In the genomic region with DNA sequence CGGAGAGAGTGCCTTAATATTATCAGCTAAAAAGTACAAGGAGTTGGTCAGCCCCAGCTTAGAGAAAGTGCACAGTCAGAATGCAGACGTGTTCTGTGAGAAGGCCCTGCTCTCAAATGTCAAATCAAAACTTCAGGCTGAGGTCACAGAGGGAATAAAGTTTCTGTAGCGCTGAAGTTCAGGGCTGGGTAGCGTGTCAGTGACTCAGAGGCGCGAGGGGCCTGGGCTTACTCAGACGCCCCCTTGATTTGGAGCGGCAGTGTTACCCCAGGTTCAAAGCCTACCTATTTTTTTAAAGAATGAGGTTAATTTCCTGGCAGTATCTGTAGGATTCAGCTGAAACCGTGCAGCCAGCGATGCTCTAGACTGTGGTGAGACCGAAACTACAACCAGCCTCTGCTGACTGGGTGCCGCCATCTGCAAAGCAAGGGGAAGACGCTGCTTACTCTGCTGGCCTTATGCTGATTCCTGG, we compare ENCODE assay signal across 14 cellular contexts. TPM values are rescaled to one million over a fixed set of nuclear protein-coding genes. Genes with fewer than 3 reads are reported as not detected.
DNase-seq lines count a peak whose midpoint lies in the region; ATAC-seq and TF ChIP-seq lines count a peak whose summit lies in the region.
"Had no signal": no experiment of that assay in that cellular context is flagged by ENCODE, and none has a peak within 500 bp of the region (broad histone marks: within the 10 kb centered on the region; RNA-seq: fewer than 3 reads in every experiment).

No MANE protein-coding gene starts in this region.

- ATAC-seq in HG03442 (IDR thresholded peaks at IDR 0.05; ENCODE audit: unreplicated experiment), result no peak
- ATAC-seq: Panc1 had no signal

- H3K27me3 Mint-ChIP-seq in activated CD4-positive, alpha-beta T cell treated with anti-CD3 and anti-CD28 coated beads, Interleukin-2, amount 10 ng/mL, durations not matched to agents 7 days and 5 days, result no peaks in the 10 kb centered on the region
- no peaks in the 10 kb centered on the region for H3K27me3 Mint-ChIP-seq in activated CD4-positive, alpha-beta memory T cell treated with anti-CD3 and anti-CD28 coated beads, Interleukin-2, amount 10 ng/mL, durations not matched to agents 7 days and 5 days
- H3K27me3 Mint-ChIP-seq: brain, type B pancreatic cell had no signal

- peak overlapping the region; percentile 36 for H3K27ac Mint-ChIP-seq in activated CD4-positive, alpha-beta T cell treated with anti-CD3 and anti-CD28 coated beads, Interleukin-2, amount 10 ng/mL, durations not matched to agents 7 days and 5 days
- peak overlapping the region; percentile 57 for H3K27ac Mint-ChIP-seq in activated CD4-positive, alpha-beta memory T cell treated with anti-CD3 and anti-CD28 coated beads, Interleukin-2, amount 10 ng/mL, durations not matched to agents 7 days and 5 days
- H3K27ac Mint-ChIP-seq: type B pancreatic cell had no signal

- H3K4me3 ChIP-seq in brain microvascular endothelial cell (ENCODE audit: low read depth, low read length), result no peak overlapping the region

- no peaks in the 10 kb centered on the region for H3K27me3 ChIP-seq in brain microvascular endothelial cell (replicated peaks)

- no peak for TF ChIP-seq CTCF in GM20000 (IDR thresholded peaks at IDR 0.05; ENCODE audit: extremely low read depth, missing control alignments)
- no peak for TF ChIP-seq CTCF in brain microvascular endothelial cell (IDR thresholded peaks at IDR 0.05; ENCODE audit: low read depth, low read length, missing control alignments)

- CTCF ChIA-PET in activated CD4-positive, alpha-beta T cell treated with anti-CD3 and anti-CD28 coated beads, Interleukin-2, amount 10 ng/mL, durations not matched to agents 7 days and 5 days (lab: Charles Lee), result interaction anchor here (0.7 to 2.1 kb wide), 5 partner anchors 9 to 50 kb away, joined by 3 to 9 read pairs (median 3); a partner anchor contains a TSS
- CTCF ChIA-PET in activated CD4-positive, alpha-beta memory T cell treated with anti-CD3 and anti-CD28 coated beads, Interleukin-2, amount 10 ng/mL, durations not matched to agents 7 days and 5 days (lab: Charles Lee), result interaction anchor here (1.0 to 1.5 kb wide), 6 partner anchors 11 to 29 kb away, joined by 3 to 8 read pairs (median 5); a partner anchor contains a TSS

- in situ Hi-C loops in brain microvascular endothelial cell (cut with HindIII; ENCODE audit: low pct_ligation_motif_present, low sequenced_read_pairs), result no loop called here

- H3K9me3 Mint-ChIP-seq in activated CD4-positive, alpha-beta T cell treated with anti-CD3 and anti-CD28 coated beads, Interleukin-2, amount 10 ng/mL, durations not matched to agents 7 days and 5 days, result no peaks in the 10 kb centered on the region
- H3K9me3 Mint-ChIP-seq in activated CD4-positive, alpha-beta memory T cell treated with anti-CD3 and anti-CD28 coated beads, Interleukin-2, amount 10 ng/mL, durations not matched to agents 7 days and 5 days, result no peaks in the 10 kb centered on the region
- H3K9me3 Mint-ChIP-seq: type B pancreatic cell had no signal

- H3K4me3 Mint-ChIP-seq in activated CD4-positive, alpha-beta T cell treated with anti-CD3 and anti-CD28 coated beads, Interleukin-2, amount 10 ng/mL, durations not matched to agents 7 days and 5 days, result no peak overlapping the region
- no peak overlapping the region for H3K4me3 Mint-ChIP-seq in activated CD4-positive, alpha-beta memory T cell treated with anti-CD3 and anti-CD28 coated beads, Interleukin-2, amount 10 ng/mL, durations not matched to agents 7 days and 5 days
- H3K4me3 Mint-ChIP-seq: type B pancreatic cell had no signal

- H3K27ac ChIP-seq in brain microvascular endothelial cell, result no peak overlapping the region

- peaks cover 14% of the 10 kb centered on the region for H3K36me3 Mint-ChIP-seq in activated CD4-positive, alpha-beta T cell treated with anti-CD3 and anti-CD28 coated beads, Interleukin-2, amount 10 ng/mL, durations not matched to agents 7 days and 5 days (ENCODE audit: low read depth)
- H3K36me3 Mint-ChIP-seq in activated CD4-positive, alpha-beta memory T cell treated with anti-CD3 and anti-CD28 coated beads, Interleukin-2, amount 10 ng/mL, durations not matched to agents 7 days and 5 days (ENCODE audit: low read depth), result peaks cover 32% of the 10 kb centered on the region
- H3K36me3 Mint-ChIP-seq: type B pancreatic cell had no signal

- peaks cover 28% of the 10 kb centered on the region for H3K4me1 Mint-ChIP-seq in activated CD4-positive, alpha-beta T cell treated with anti-CD3 and anti-CD28 coated beads, Interleukin-2, amount 10 ng/mL, durations not matched to agents 7 days and 5 days
- H3K4me1 Mint-ChIP-seq in activated CD4-positive, alpha-beta memory T cell treated with anti-CD3 and anti-CD28 coated beads, Interleukin-2, amount 10 ng/mL, durations not matched to agents 7 days and 5 days, result peaks cover 36% of the 10 kb centered on the region

- peak; percentile 43 for DNase-seq in activated CD4-positive, alpha-beta T cell treated with anti-CD3 and anti-CD28 coated beads, Interleukin-2, amount 10 ng/mL, durations not matched to agents 7 days and 5 days
- no peak for DNase-seq in activated CD4-positive, alpha-beta T cell treated with anti-CD3 and anti-CD28 coated beads, Interleukin-2, amount 50 U/mL, for 4 hours
- DNase-seq in GM20000 (ENCODE audit: low spot score) (peak; percentile 75), brain microvascular endothelial cell (no peak), middle frontal gyrus (ENCODE audit: extremely low spot score, low spot score) (no peak)
- peak; percentile 57 for DNase-seq in activated CD4-positive, alpha-beta memory T cell treated with anti-CD3 and anti-CD28 coated beads, Interleukin-2, amount 10 ng/mL, durations not matched to agents 7 days and 5 days
- peak; percentile 64 to 68 for DNase-seq in stimulated activated CD4-positive, alpha-beta T cell treated with anti-CD3 and anti-CD28 coated beads, Interleukin-2, amount 100 ng/mL, for 24 hours
- DNase-seq: Caco-2, NCI-H1105, NCI-H226 had no signal

- peaks cover 29% of the 10 kb centered on the region for H3K36me3 ChIP-seq in brain microvascular endothelial cell (replicated peaks)

- POLR2A ChIA-PET in activated CD4-positive, alpha-beta T cell treated with anti-CD3 and anti-CD28 coated beads, Interleukin-2, amount 10 ng/mL, durations not matched to agents 7 days and 5 days (lab: Charles Lee), result interaction anchor here (0.7 kb wide), 1 partner anchor 51 kb away, joined by 7 read pairs; no protein-coding TSS in a partner anchor
- POLR2A ChIA-PET in activated CD4-positive, alpha-beta memory T cell treated with anti-CD3 and anti-CD28 coated beads, Interleukin-2, amount 10 ng/mL, durations not matched to agents 7 days and 5 days (lab: Charles Lee), result interaction anchor here (0.8 to 1.8 kb wide), 5 partner anchors 8 to 46 kb away, joined by 3 to 5 read pairs (median 4); a partner anchor contains a TSS

RNA-seq across cellular contexts. Expression of a gene that starts 4.8 kb away (rescaled TPM):
- total RNA-seq in activated CD4-positive, alpha-beta T cell treated with anti-CD3 and anti-CD28 coated beads, Interleukin-2, amount 10 ng/mL, durations not matched to agents 7 days and 5 days, result 10 to 100 TPM; 39.5 to 39.9 TPM
- total RNA-seq in activated CD4-positive, alpha-beta memory T cell treated with anti-CD3 and anti-CD28 coated beads, Interleukin-2, amount 10 ng/mL, durations not matched to agents 7 days and 5 days, result 10 to 100 TPM; 34.0 to 34.8 TPM

RNA-seq across cellular contexts. Expression of a gene that starts 9.1 kb away (rescaled TPM):
- 1 to 10 TPM; 5.0 to 5.7 TPM for total RNA-seq in activated CD4-positive, alpha-beta T cell treated with anti-CD3 and anti-CD28 coated beads, Interleukin-2, amount 10 ng/mL, durations not matched to agents 7 days and 5 days
- 1 to 10 TPM; 8.9 to 9.1 TPM for total RNA-seq in activated CD4-positive, alpha-beta memory T cell treated with anti-CD3 and anti-CD28 coated beads, Interleukin-2, amount 10 ng/mL, durations not matched to agents 7 days and 5 days

RNA-seq across cellular contexts. Expression of a gene that starts 9.8 kb away (rescaled TPM):
- total RNA-seq in activated CD4-positive, alpha-beta T cell treated with anti-CD3 and anti-CD28 coated beads, Interleukin-2, amount 10 ng/mL, durations not matched to agents 7 days and 5 days, result 1 to 10 TPM; 1.6 to 2.3 TPM
- total RNA-seq in activated CD4-positive, alpha-beta memory T cell treated with anti-CD3 and anti-CD28 coated beads, Interleukin-2, amount 10 ng/mL, durations not matched to agents 7 days and 5 days, result 1 to 10 TPM; 1.9 to 2.3 TPM

RNA-seq across cellular contexts. Expression of a gene that starts 15.1 kb away (rescaled TPM):
- total RNA-seq in activated CD4-positive, alpha-beta T cell treated with anti-CD3 and anti-CD28 coated beads, Interleukin-2, amount 10 ng/mL, durations not matched to agents 7 days and 5 days, result 1 to 10 TPM; 5.5 to 8.7 TPM
- 1 to 10 TPM; 8.4 to 9.3 TPM for total RNA-seq in activated CD4-positive, alpha-beta memory T cell treated with anti-CD3 and anti-CD28 coated beads, Interleukin-2, amount 10 ng/mL, durations not matched to agents 7 days and 5 days

RNA-seq across cellular contexts. Expression of a gene that starts 21.1 kb away (rescaled TPM):
- 1 to 10 TPM; 2.5 to 3.0 TPM for total RNA-seq in activated CD4-positive, alpha-beta T cell treated with anti-CD3 and anti-CD28 coated beads, Interleukin-2, amount 10 ng/mL, durations not matched to agents 7 days and 5 days
- total RNA-seq in activated CD4-positive, alpha-beta memory T cell treated with anti-CD3 and anti-CD28 coated beads, Interleukin-2, amount 10 ng/mL, durations not matched to agents 7 days and 5 days, result 1 to 10 TPM; 4.4 to 6.2 TPM

Comparison
In these comparisons a context has a peak if more than half of its experiments do, and no peak if none do; other contexts are left out.
1. DNase-seq: peak in activated CD4-positive, alpha-beta T cell treated with anti-CD3 and anti-CD28 coated beads, Interleukin-2, amount 10 ng/mL, durations not matched to agents 7 days and 5 days (single experiment), GM20000 (single experiment), activated CD4-positive, alpha-beta memory T cell treated with anti-CD3 and anti-CD28 coated beads, Interleukin-2, amount 10 ng/mL, durations not matched to agents 7 days and 5 days (single experiment) and stimulated activated CD4-positive, alpha-beta T cell treated with anti-CD3 and anti-CD28 coated beads, Interleukin-2, amount 100 ng/mL, for 24 hours (2 of 2); none in activated CD4-positive, alpha-beta T cell treated with anti-CD3 and anti-CD28 coated beads, Interleukin-2, amount 50 U/mL, for 4 hours (0 of 2), brain microvascular endothelial cell (single experiment) and middle frontal gyrus (single experiment).